12 cellular contexts compared by ENCODE assay signal in the genomic region with DNA sequence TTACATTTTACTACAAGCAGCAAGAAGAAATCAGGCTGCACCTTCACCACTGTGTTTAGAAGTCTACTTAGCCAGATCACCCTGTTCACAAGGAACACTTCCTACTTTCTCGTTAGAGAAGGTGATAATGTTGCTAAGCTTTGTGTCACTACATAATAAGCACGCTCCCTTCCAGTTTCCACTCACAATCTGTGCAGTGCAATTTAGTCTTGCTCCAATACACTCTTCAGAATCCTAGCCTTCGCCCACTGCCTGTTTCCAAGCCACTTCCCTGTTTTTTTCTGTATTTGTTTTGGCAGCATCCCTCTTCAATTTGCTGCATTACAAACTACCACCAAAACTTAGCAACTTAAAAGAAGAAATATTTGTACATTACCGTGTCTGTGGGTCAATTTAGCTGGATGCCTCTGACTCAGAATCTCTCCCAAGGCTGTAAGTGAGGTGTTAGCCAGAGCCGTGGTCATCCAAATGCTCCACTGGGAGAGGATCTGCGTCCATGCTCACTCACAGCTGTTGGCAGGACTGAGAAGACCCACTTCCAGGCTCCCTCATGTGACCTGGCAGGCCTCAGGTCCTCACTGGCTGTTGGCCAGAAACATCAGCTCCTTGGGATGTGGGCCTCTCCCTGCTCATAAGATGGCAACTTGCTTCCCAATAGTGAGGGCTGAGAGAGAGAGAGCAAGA.
DNase-seq lines count a peak whose midpoint lies in the region; ATAC-seq and TF ChIP-seq lines count a peak whose summit lies in the region.
"Had no signal": no experiment of that assay in that cellular context is flagged by ENCODE, and none has a peak within 500 bp of the region (broad histone marks: within the 10 kb centered on the region; RNA-seq: fewer than 3 reads in every experiment).

No MANE protein-coding gene starts in this region.

- peak; percentile 97 for ATAC-seq in Right ventricle myocardium superior (ENCODE audit: poor library complexity)
- no peak for ATAC-seq in HG03095 (IDR thresholded peaks at IDR 0.05; ENCODE audit: unreplicated experiment)

- intact Hi-C loops in Right ventricle myocardium superior (cut with DNase I), result no loop called here
- intact Hi-C loops in posterior vena cava (cut with DNase I), result no loop called here

- TF ChIP-seq CTCF in AG10803 (conservative IDR thresholded peaks at IDR 0.05; ENCODE audit: low read length), result no peak

- DNase-seq in AG10803 (ENCODE audit: low read depth) (peak; percentile 43), amygdala (lab: John Stamatoyannopoulos, UW) (peak in 45 of 56 donors; percentile 2 to 81 (median 42)), Right ventricle myocardium superior (peak; percentile 88), posterior vena cava (ENCODE audit: low spot score) (peak; percentile 95), SHP77 (lab: John Stamatoyannopoulos, UW) (no peak), NCI-H187 (lab: John Stamatoyannopoulos, UW) (no peak)
- no peak for DNase-seq in activated CD8-positive, alpha-beta memory T cell treated with anti-CD3 and anti-CD28 coated beads for 24 hours
- DNase-seq: activated CD4-positive, CD25-positive, alpha-beta regulatory T cell; activated effector memory CD4-positive, alpha-beta T cell treated with anti-CD3 and anti-CD28 coated beads, Interleukin-2, amount 50 U/mL, for 16 hours; NCI-H1694; RPMI8226 had no signal

- H3K4me3 ChIP-seq in AG10803 (ENCODE audit: low read length), result no peak overlapping the region

Comparison
In these comparisons a context has a peak if more than half of its experiments do, and no peak if none do; other contexts are left out.
1. DNase-seq: peak in AG10803 (single experiment), amygdala (45 of 56), Right ventricle myocardium superior (single experiment) and posterior vena cava (single experiment); none in SHP77 (0 of 2), NCI-H187 (0 of 2) and activated CD8-positive, alpha-beta memory T cell treated with anti-CD3 and anti-CD28 coated beads for 24 hours (single experiment).